8 cellular contexts compared by ENCODE assay signal in genomic region chr7:39580150-39580874, GRCh38. TPM values are rescaled to one million over a fixed set of nuclear protein-coding genes. Genes with fewer than 3 reads are reported as not detected.
DNase-seq lines count a peak whose midpoint lies in the region; ATAC-seq and TF ChIP-seq lines count a peak whose summit lies in the region.

No MANE protein-coding gene starts in this region.

- H2BK20ac ChIP-seq in H9 (ENCODE audit: low read depth, low read length, poor library complexity, severe bottlenecking) = no peak overlapping the region

- no peak overlapping the region for H2BK15ac ChIP-seq in H9 (ENCODE audit: low read depth, low read length)

- H3K4me1 ChIP-seq in H9 (ENCODE audit: insufficient read depth, low read length) (no peaks in the 10 kb centered on the region; the same call in 1 of the 2 replicates), RWPE2 (ENCODE audit: insufficient read depth, poor library complexity, severe bottlenecking) (no peaks in the 10 kb centered on the region), testis (no peaks in the 10 kb centered on the region)

- H4K91ac ChIP-seq in H9 (ENCODE audit: insufficient read length, low read depth, low read length) = no peak overlapping the region

- TF ChIP-seq CTCF in H9 (conservative IDR thresholded peaks at IDR 0.05) (peak; percentile 91), RWPE2 (IDR thresholded peaks at IDR 0.05; ENCODE audit: poor library complexity, severe bottlenecking) (peak; percentile 90), testis (IDR thresholded peaks at IDR 0.05) (peak; percentile 80 to 85 (median 82))

- no peak overlapping the region for H3K14ac ChIP-seq in H9 (ENCODE audit: insufficient read depth, low read length)

- H4K20me1 ChIP-seq in H9 (ENCODE audit: control insufficient read depth, insufficient read depth, insufficient read length) = no peaks in the 10 kb centered on the region

- no peak overlapping the region for H4K8ac ChIP-seq in H9 (replicated peaks; ENCODE audit: insufficient read length, low read depth, low read length)

- no peak overlapping the region for H3T11ph ChIP-seq in H9 (ENCODE audit: low read length)

- no peak overlapping the region for H2BK120ac ChIP-seq in H9 (ENCODE audit: low read depth, low read length, poor library complexity, severe bottlenecking)

- peaks cover 19 to 25% (median 24%) of the 10 kb centered on the region in 3 experiments for H3K36me3 Mint-ChIP-seq in H9 (ENCODE audit: insufficient read depth in 1 of 3, low read depth in 3 of 3)

- H2BK5ac ChIP-seq in H9 (ENCODE audit: insufficient read length, low read length) = no peak overlapping the region

- H3K27ac ChIP-seq in H9 (ENCODE audit: insufficient read length, low read depth, low read length) = no peak overlapping the region
- H3K27ac ChIP-seq in RWPE2 (ENCODE audit: poor library complexity, severe bottlenecking) = no peak overlapping the region
- no peak overlapping the region for H3K27ac ChIP-seq in testis

- no peak for TF ChIP-seq POLR2A in testis (IDR thresholded peaks at IDR 0.05)

- no CpG with 5 or more reads among the region's 8 CpGs for WGBS in H9 (ENCODE audit: extremely low coverage, insufficient read length, low lambda C conversion rate)
- 23 to 28% methylated on average over 8 of the region's 8 CpGs for WGBS in testis, 2 donors

- H3K23ac ChIP-seq in H9 (ENCODE audit: insufficient read length, low read depth, low read length) = no peak overlapping the region

- no peaks in the 10 kb centered on the region for H3K9me3 ChIP-seq in H9 (ENCODE audit: control insufficient read depth, low read depth, low read length)
- H3K9me3 ChIP-seq in MG63 = no peaks in the 10 kb centered on the region
- H3K9me3 ChIP-seq in RWPE2 (ENCODE audit: severe bottlenecking) = no peaks in the 10 kb centered on the region
- no peaks in the 10 kb centered on the region for H3K9me3 ChIP-seq in testis

- intact Hi-C loops in testis (cut with DNase I; ENCODE audit: low total_unique reads) = loop anchor here (5.0 kb wide), 1 partner anchor 167 kb away; no protein-coding TSS in a partner anchor

- no peak overlapping the region for H2BK12ac ChIP-seq in H9 (ENCODE audit: insufficient read length, low read depth, low read length)

- no peaks in the 10 kb centered on the region for H3K23me2 ChIP-seq in H9 (ENCODE audit: insufficient read length, low read depth, low read length, poor library complexity, severe bottlenecking)

- H3K4me1 Mint-ChIP-seq in H9 = peaks cover 15 to 19% of the 10 kb centered on the region in 2 experiments

- no peak overlapping the region for H3K27ac Mint-ChIP-seq in H9

- H3K18ac ChIP-seq in H9 (ENCODE audit: insufficient read length, low read depth, low read length) = no peak overlapping the region

- H3K4me3 ChIP-seq in MG63 (no peak overlapping the region), RWPE2 (ENCODE audit: severe bottlenecking) (no peak overlapping the region), testis (no peak overlapping the region)

- peak; percentile 81 for ATAC-seq in RWPE2 (ENCODE audit: low read depth)

- no peak overlapping the region for H2AK5ac ChIP-seq in H9 (ENCODE audit: insufficient read length, low read length)

- H3K4me3 Mint-ChIP-seq in H9 = no peak overlapping the region; a peak in 1 of 5 replicates

- H3K79me1 ChIP-seq in H9 (ENCODE audit: insufficient read depth, low read depth, low read length, poor library complexity, severe bottlenecking) = no peaks in the 10 kb centered on the region

- H3K4ac ChIP-seq in H9 (ENCODE audit: low read depth, low read length) = no peak overlapping the region

- H3K36me3 ChIP-seq in MG63 (peaks cover 4% of the 10 kb centered on the region), RWPE2 (ENCODE audit: low read depth) (no peaks in the 10 kb centered on the region), testis (ENCODE audit: low read depth, missing control alignments) (no peaks in the 10 kb centered on the region)

- H4K5ac ChIP-seq in H9 (ENCODE audit: insufficient read length, low read depth, low read length) = no peak overlapping the region

- H3K56ac ChIP-seq in H9 (ENCODE audit: insufficient read length, low read depth, low read length) = no peak overlapping the region

- H3K4me2 ChIP-seq in H9 (ENCODE audit: insufficient read depth, insufficient read length, low read length) = no peak overlapping the region

- no peak overlapping the region for H2AFZ ChIP-seq in H9 (ENCODE audit: low read length)

- H3K27me3 ChIP-seq in H9 (ENCODE audit: insufficient read depth, low read length) (no peaks in the 10 kb centered on the region), MG63 (no peaks in the 10 kb centered on the region), RWPE2 (ENCODE audit: insufficient read depth, poor library complexity, severe bottlenecking) (no peaks in the 10 kb centered on the region), testis (no peaks in the 10 kb centered on the region)

- peaks cover 12 to 16% of the 10 kb centered on the region in 2 experiments for H3K9me3 Mint-ChIP-seq in H9

- H3K9ac ChIP-seq in H9 (ENCODE audit: extremely low read depth, insufficient read length, low read length) = no peak overlapping the region

- no peaks in the 10 kb centered on the region for H3K27me3 Mint-ChIP-seq in H9 (ENCODE audit: low read depth)

- DNase-seq in GDM1 (lab: John Stamatoyannopoulos, UW) (peak; percentile 84), H9 (peak; percentile 81), MG63 (peak; percentile 55), RWPE2 (ENCODE audit: low spot score) (no peak), fibroblast of the conjunctiva (ENCODE audit: low read depth) (peak; percentile 97), non-pigmented ciliary epithelial cell (ENCODE audit: low read depth) (peak; percentile 86), testis (peak; percentile 88)
- peak; percentile 34 to 53 for DNase-seq in activated T-helper 1 cell treated with anti-CD3 and anti-CD28 coated beads, Interleukin-2, amount 50 U/mL, for 16 hours (ENCODE audit: low read depth in 1 of 2, low spot score in 1 of 2)

- H3K79me2 ChIP-seq in H9 (ENCODE audit: insufficient read depth, low read length) = no peaks in the 10 kb centered on the region

RNA-seq across cellular contexts. Expression of gene YAE1, which starts 14.1 kb away (rescaled TPM):
- 27.3 and 28.8 TPM in 2 replicates for total RNA-seq in H9 (2021)
- 23.2 and 26.3 TPM in 2 replicates for total RNA-seq in MG63 (2014; rRNA removed; shearing (Covaris generic); ENCODE audit: low replicate concordance)
- 10 to 100 TPM; 28.5 to 32.0 TPM for total RNA-seq in testis
- 39.0 TPM for polyA plus RNA-seq in testis (ENCODE audit: insufficient read depth, low read depth, low replicate concordance)

RNA-seq across cellular contexts. Expression of gene RALA, which starts 43.1 kb away (rescaled TPM):
- total RNA-seq in H9 (2021) (54.9 and 57.5 TPM in 2 replicates), testis (10 to 100 TPM; 13.6 to 15.9 TPM)
- 14.7 and 31.1 TPM in 2 replicates for total RNA-seq in MG63 (2014; rRNA removed; shearing (Covaris generic); ENCODE audit: low replicate concordance)
- polyA plus RNA-seq in testis (ENCODE audit: insufficient read depth, low read depth, low replicate concordance) = 27.9 TPM
